18 cellular contexts compared by ENCODE assay signal in the genomic region with DNA sequence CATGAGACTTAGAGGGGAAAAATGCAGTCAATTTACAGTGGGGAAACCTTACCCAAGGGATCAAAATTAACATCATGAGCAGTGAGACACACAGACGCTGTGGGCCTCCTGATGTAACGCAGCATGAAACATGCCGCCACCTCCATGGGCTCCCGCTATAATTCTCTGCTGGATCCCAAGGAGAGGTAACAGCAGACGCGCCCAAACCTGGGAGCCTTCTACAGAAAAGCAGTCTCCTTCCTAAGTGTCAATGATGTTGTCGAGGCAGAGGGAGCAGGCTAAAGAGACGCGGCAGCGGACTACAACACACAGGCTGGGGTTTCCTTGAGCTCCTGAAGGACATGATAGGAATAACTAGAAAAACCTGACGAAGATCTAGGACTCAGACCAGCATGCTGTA.
DNase-seq lines count a peak whose midpoint lies in the region; ATAC-seq and TF ChIP-seq lines count a peak whose summit lies in the region.
"Had no signal": no experiment of that assay in that cellular context is flagged by ENCODE, and none has a peak within 500 bp of the region (broad histone marks: within the 10 kb centered on the region; RNA-seq: fewer than 3 reads in every experiment).

No MANE protein-coding gene starts in this region.

- no peaks in the 10 kb centered on the region for H3K27me3 ChIP-seq in suprapubic skin
- no peaks in the 10 kb centered on the region for H3K27me3 ChIP-seq in CD4-positive, alpha-beta memory T cell (ENCODE audit: insufficient read depth, low read length)
- H3K27me3 ChIP-seq in prostate gland (replicated peaks; ENCODE audit: insufficient read depth) = no peaks in the 10 kb centered on the region
- H3K27me3 ChIP-seq: BLaER1 had no signal

- peaks cover 48% of the 10 kb centered on the region for H3K36me3 ChIP-seq in suprapubic skin
- peaks cover 12% of the 10 kb centered on the region for H3K36me3 ChIP-seq in CD4-positive, alpha-beta memory T cell (ENCODE audit: insufficient read depth, low read length)
- H3K36me3 ChIP-seq in prostate gland = no peaks in the 10 kb centered on the region

- H3K9me3 ChIP-seq in suprapubic skin = no peaks in the 10 kb centered on the region
- H3K9me3 ChIP-seq in CD4-positive, alpha-beta memory T cell (ENCODE audit: control insufficient read depth in 1 of 2, low read length in 2 of 2) = no peaks in the 10 kb centered on the region
- H3K9me3 ChIP-seq in prostate gland = no peaks in the 10 kb centered on the region

- H3K4me1 ChIP-seq in suprapubic skin = no peaks in the 10 kb centered on the region
- H3K4me1 ChIP-seq in CD4-positive, alpha-beta memory T cell (ENCODE audit: insufficient read depth, low read length) = peaks cover 4% of the 10 kb centered on the region
- H3K4me1 ChIP-seq in prostate gland (replicated peaks) = no peaks in the 10 kb centered on the region

- CTCF ChIA-PET in CD4-positive, alpha-beta memory T cell (lab: Charles Lee; ENCODE audit: partially characterized antibody) = no interaction called here

- 95% methylated on average over 11 of the region's 11 CpGs for WGBS in suprapubic skin
- WGBS in prostate gland = 94% methylated on average over 11 of the region's 11 CpGs

- H3K27ac ChIP-seq in suprapubic skin (no peak overlapping the region), prostate gland (no peak overlapping the region)
- no peak overlapping the region for H3K27ac ChIP-seq in CD4-positive, alpha-beta memory T cell (ENCODE audit: low read depth, low read length)
- H3K27ac ChIP-seq: BLaER1 had no signal

- no peak for DNase-seq in activated T-cell treated with anti-CD3 and anti-CD28 coated beads, Interleukin-2, amount 50 U/mL, for 24 hours
- no peak for DNase-seq in activated T-cell treated with anti-CD3 and anti-CD28 coated beads, Interleukin-2, amount 50 U/mL, for 1 hour
- DNase-seq in mesenteric fat pad (ENCODE audit: low spot score) (peak; percentile 53), suprapubic skin (ENCODE audit: low spot score in 2 of 2) (peak; percentile 21 to 23), prostate gland (ENCODE audit: low spot score) (no peak)
- no peak for DNase-seq in CD4-positive, alpha-beta memory T cell
- DNase-seq: 8988T; Calu3; CD8-positive, alpha-beta T cell; DMS79 treated with DMSO at 0.1 percent for 48 hours; GF-D8; GOT3; H7; HFFc6 had no signal

- peaks cover 54% of the 10 kb centered on the region for H3K36me3 Mint-ChIP-seq in activated T-cell treated with anti-CD3 and anti-CD28 coated beads, Interleukin-2, amount 50 U/mL, for 24 hours (ENCODE audit: low read depth)
- peaks cover 81% of the 10 kb centered on the region for H3K36me3 Mint-ChIP-seq in activated T-helper 17 cell treated with anti-CD3 and anti-CD28 coated beads, Interleukin-2, amount 50 U/mL, for 72 hours (ENCODE audit: low read depth)
- peaks cover 47 to 49% of the 10 kb centered on the region in 2 donors for H3K36me3 Mint-ChIP-seq in CD4-positive, alpha-beta memory T cell

- H3K4me3 Mint-ChIP-seq in activated T-cell treated with anti-CD3 and anti-CD28 coated beads, Interleukin-2, amount 50 U/mL, for 24 hours = no peak overlapping the region
- no peak overlapping the region for H3K4me3 Mint-ChIP-seq in activated T-helper 17 cell treated with anti-CD3 and anti-CD28 coated beads, Interleukin-2, amount 50 U/mL, for 72 hours
- no peak overlapping the region for H3K4me3 Mint-ChIP-seq in CD4-positive, alpha-beta memory T cell
- H3K4me3 Mint-ChIP-seq: CD8-positive, alpha-beta T cell; HFFc6 had no signal

- ATAC-seq in activated T-helper 17 cell treated with anti-CD3 and anti-CD28 coated beads, Interleukin-2, amount 50 U/mL, for 72 hours (replicated peaks) = peak; percentile 40
- ATAC-seq: CD8-positive, alpha-beta T cell; HCT116 had no signal

- POLR2A ChIA-PET in CD4-positive, alpha-beta memory T cell (lab: Charles Lee; ENCODE audit: partially characterized antibody) = no interaction called here

- TF ChIP-seq POLR2A in suprapubic skin (IDR thresholded peaks at IDR 0.05) = no peak
- no peak for TF ChIP-seq POLR2A in prostate gland (IDR thresholded peaks at IDR 0.05)

- peak overlapping the region; percentile 57 for H3K27ac Mint-ChIP-seq in activated T-cell treated with anti-CD3 and anti-CD28 coated beads, Interleukin-2, amount 50 U/mL, for 24 hours
- no peak overlapping the region for H3K27ac Mint-ChIP-seq in activated T-helper 17 cell treated with anti-CD3 and anti-CD28 coated beads, Interleukin-2, amount 50 U/mL, for 72 hours
- no peak overlapping the region for H3K27ac Mint-ChIP-seq in CD4-positive, alpha-beta memory T cell
- H3K27ac Mint-ChIP-seq: CD14-positive monocyte; CD8-positive, alpha-beta T cell; HFFc6 had no signal

- intact Hi-C loops in CD4-positive, alpha-beta memory T cell (cut with micrococcal nuclease) = no loop called here
- intact Hi-C loops in prostate gland (cut with DNase I) = no loop called here

- H3K9me3 Mint-ChIP-seq in activated T-cell treated with anti-CD3 and anti-CD28 coated beads, Interleukin-2, amount 50 U/mL, for 24 hours = no peaks in the 10 kb centered on the region
- no peaks in the 10 kb centered on the region for H3K9me3 Mint-ChIP-seq in activated T-helper 17 cell treated with anti-CD3 and anti-CD28 coated beads, Interleukin-2, amount 50 U/mL, for 72 hours
- H3K9me3 Mint-ChIP-seq in CD4-positive, alpha-beta memory T cell = no peaks in the 10 kb centered on the region
- H3K9me3 Mint-ChIP-seq: CD8-positive, alpha-beta T cell had no signal

- no peaks in the 10 kb centered on the region for H3K27me3 Mint-ChIP-seq in activated T-cell treated with anti-CD3 and anti-CD28 coated beads, Interleukin-2, amount 50 U/mL, for 24 hours
- H3K27me3 Mint-ChIP-seq in activated T-helper 17 cell treated with anti-CD3 and anti-CD28 coated beads, Interleukin-2, amount 50 U/mL, for 72 hours = no peaks in the 10 kb centered on the region
- H3K27me3 Mint-ChIP-seq in CD4-positive, alpha-beta memory T cell = no peaks in the 10 kb centered on the region

- peaks cover 13% of the 10 kb centered on the region for H3K4me1 Mint-ChIP-seq in activated T-cell treated with anti-CD3 and anti-CD28 coated beads, Interleukin-2, amount 50 U/mL, for 24 hours (ENCODE audit: low read depth)
- peaks cover 15% of the 10 kb centered on the region for H3K4me1 Mint-ChIP-seq in activated T-helper 17 cell treated with anti-CD3 and anti-CD28 coated beads, Interleukin-2, amount 50 U/mL, for 72 hours
- peaks cover 3 to 9% (median 6%) of the 10 kb centered on the region in 4 donors for H3K4me1 Mint-ChIP-seq in CD4-positive, alpha-beta memory T cell

- TF ChIP-seq CTCF in suprapubic skin (IDR thresholded peaks at IDR 0.05) (no peak), prostate gland (IDR thresholded peaks at IDR 0.05) (no peak)

- TF ChIP-seq EP300 in suprapubic skin (IDR thresholded peaks at IDR 0.05) = no peak

- H3K4me3 ChIP-seq in suprapubic skin = no peak overlapping the region
- H3K4me3 ChIP-seq in CD4-positive, alpha-beta memory T cell (ENCODE audit: low read length in 2 of 2) = no peak overlapping the region
- H3K4me3 ChIP-seq in prostate gland = no peak overlapping the region
- H3K4me3 ChIP-seq: BLaER1 had no signal

Comparison
In these comparisons a context has a peak if more than half of its experiments do, and no peak if none do; other contexts are left out.
1. DNase-seq: peak in mesenteric fat pad (single experiment) and suprapubic skin (2 of 2); none in activated T-cell treated with anti-CD3 and anti-CD28 coated beads, Interleukin-2, amount 50 U/mL, for 24 hours (single experiment), activated T-cell treated with anti-CD3 and anti-CD28 coated beads, Interleukin-2, amount 50 U/mL, for 1 hour (single experiment), CD4-positive, alpha-beta memory T cell (0 of 5) and prostate gland (single experiment).